10 cellular contexts compared by ENCODE assay signal in the genomic region with DNA sequence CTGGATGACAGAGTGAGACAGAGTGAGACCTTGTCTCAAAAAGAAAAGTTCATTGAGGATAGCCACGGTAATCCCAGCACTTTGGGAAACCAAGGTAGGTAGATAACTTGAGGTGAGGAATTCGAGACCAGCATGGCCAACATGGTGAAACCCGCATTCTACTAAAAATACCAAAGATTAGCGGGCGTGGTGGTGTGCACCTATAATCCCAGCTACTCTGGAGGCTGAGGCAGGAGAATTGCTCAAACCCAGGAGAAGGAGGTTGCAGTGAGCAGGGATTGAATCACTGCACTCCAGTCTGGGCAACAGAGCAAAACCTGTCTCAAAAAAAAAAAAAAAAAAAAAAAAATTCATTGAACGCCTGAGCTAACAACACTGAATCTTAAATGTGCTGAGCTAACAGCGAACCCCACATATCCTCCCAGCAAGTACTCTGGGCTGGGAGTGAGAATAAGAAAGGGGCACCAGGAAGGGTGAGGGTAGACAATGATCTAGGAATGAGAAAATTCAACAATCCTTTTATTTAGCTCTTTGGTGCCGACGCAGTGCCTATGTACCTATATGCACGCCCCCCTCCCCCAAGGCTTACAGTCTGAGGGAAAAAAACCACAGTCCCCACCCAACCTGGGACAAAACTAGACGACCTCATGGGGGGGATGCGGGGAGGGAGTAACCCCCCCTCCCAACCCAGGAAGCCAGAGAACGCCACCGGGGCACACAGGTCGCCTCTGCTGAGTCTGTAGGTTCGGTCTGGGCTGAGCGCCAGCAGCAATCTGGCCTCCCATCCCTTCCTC. TPM values are rescaled to one million over a fixed set of nuclear protein-coding genes. Genes with fewer than 3 reads are reported as not detected.
DNase-seq lines count a peak whose midpoint lies in the region; ATAC-seq and TF ChIP-seq lines count a peak whose summit lies in the region.
"Had no signal": no experiment of that assay in that cellular context is flagged by ENCODE, and none has a peak within 500 bp of the region (broad histone marks: within the 10 kb centered on the region; RNA-seq: fewer than 3 reads in every experiment).

No MANE protein-coding gene starts in this region.

- H3K4me1 ChIP-seq in CD4-positive, CD25-positive, alpha-beta regulatory T cell (ENCODE audit: control insufficient read depth, insufficient read depth, low read length, poor library complexity, severe bottlenecking): peaks cover 19% of the 10 kb centered on the region
- H3K4me1 ChIP-seq in KMS-11 (ENCODE audit: low read depth, poor library complexity, severe bottlenecking): peaks cover 5% of the 10 kb centered on the region
- no peaks in the 10 kb centered on the region for H3K4me1 ChIP-seq in colonic mucosa
- H3K4me1 ChIP-seq in neutrophil (ENCODE audit: control insufficient read depth in 1 of 2, insufficient read depth in 1 of 2, low read depth in 1 of 2, low read length in 1 of 2): peaks cover 8 to 12% of the 10 kb centered on the region in 2 experiments

- H3K9ac ChIP-seq in KMS-11 (peak overlapping the region; percentile 65), colonic mucosa (ENCODE audit: low read depth in 2 of 2, low read length in 2 of 2) (no peak overlapping the region)

- H3K9me3 ChIP-seq in CD4-positive, CD25-positive, alpha-beta regulatory T cell (ENCODE audit: control insufficient read depth in 2 of 2, low read length in 2 of 2): no peaks in the 10 kb centered on the region
- H3K9me3 ChIP-seq in colonic mucosa (no peaks in the 10 kb centered on the region), neutrophil (no peaks in the 10 kb centered on the region)

- peak overlapping the region; percentile 80 to 94 (median 89) for H3K27ac Mint-ChIP-seq in CD4-positive, CD25-positive, alpha-beta regulatory T cell

- intact Hi-C loops in colonic mucosa (cut with DNase I): loop anchor here (1.0 kb wide), 1 partner anchor 142 kb away; no protein-coding TSS in a partner anchor
- intact Hi-C loops in Right ventricle myocardium inferior (cut with DNase I): loop anchor here (1.0 kb wide), 1 partner anchor 140 kb away; no protein-coding TSS in a partner anchor

- peaks cover 0 to 26% (median 7%) of the 10 kb centered on the region in 4 donors for H3K4me1 Mint-ChIP-seq in CD4-positive, CD25-positive, alpha-beta regulatory T cell

- H3K36me3 ChIP-seq in CD4-positive, CD25-positive, alpha-beta regulatory T cell (ENCODE audit: control insufficient read depth, insufficient read depth, low read length): no peaks in the 10 kb centered on the region
- H3K36me3 ChIP-seq in KMS-11 (ENCODE audit: insufficient read depth): no peaks in the 10 kb centered on the region
- H3K36me3 ChIP-seq in colonic mucosa: no peaks in the 10 kb centered on the region
- H3K36me3 ChIP-seq in neutrophil: no peaks in the 10 kb centered on the region

- peaks cover 5% of the 10 kb centered on the region for H3K27me3 ChIP-seq in CD4-positive, CD25-positive, alpha-beta regulatory T cell (ENCODE audit: control insufficient read depth, insufficient read depth, low read length)
- H3K27me3 ChIP-seq in KMS-11 (ENCODE audit: insufficient read depth, low read depth) (no peaks in the 10 kb centered on the region), colonic mucosa (peaks cover 5% of the 10 kb centered on the region), neutrophil (peaks cover 72% of the 10 kb centered on the region)

- ATAC-seq in CD4-positive, CD25-positive, alpha-beta regulatory T cell (ENCODE audit: low read depth in 2 of 2): no peak
- ATAC-seq in omental fat pad (ENCODE audit: low FRiP score): no peak
- ATAC-seq in Right ventricle myocardium inferior: no peak

- H3K4me3 Mint-ChIP-seq in CD4-positive, CD25-positive, alpha-beta regulatory T cell: peak overlapping the region; percentile 89 to 95 (median 94)

- H3K27ac ChIP-seq in CD4-positive, CD25-positive, alpha-beta regulatory T cell (ENCODE audit: insufficient read depth, low read length, poor library complexity, severe bottlenecking): no peak overlapping the region
- H3K27ac ChIP-seq in KMS-11: 0 out of 2 replicates have a peak overlapping the region, but pooled peaks have one; percentile 19
- H3K27ac ChIP-seq in colonic mucosa: no peak overlapping the region
- H3K27ac ChIP-seq in neutrophil: no peak overlapping the region

- no peaks in the 10 kb centered on the region for H3K79me2 ChIP-seq in KMS-11 (ENCODE audit: insufficient read depth, low read depth)

- no peaks in the 10 kb centered on the region for H3K36me3 Mint-ChIP-seq in CD4-positive, CD25-positive, alpha-beta regulatory T cell

- no peaks in the 10 kb centered on the region for H4K20me1 ChIP-seq in KMS-11 (ENCODE audit: insufficient read depth)

- peak overlapping the region; percentile 85 for H2AFZ ChIP-seq in KMS-11 (ENCODE audit: low read depth)

- H3K9me3 Mint-ChIP-seq in CD4-positive, CD25-positive, alpha-beta regulatory T cell: peaks cover 0 to 2% (median 0%) of the 10 kb centered on the region in 7 donors

- peak overlapping the region; percentile 74 for H3K4me2 ChIP-seq in KMS-11

- H3K27me3 Mint-ChIP-seq in CD4-positive, CD25-positive, alpha-beta regulatory T cell: peaks cover 40% of the 10 kb centered on the region

- TF ChIP-seq CTCF in KMS-11 (conservative IDR thresholded peaks at IDR 0.05; ENCODE audit: low read depth, low read length) (no peak), colonic mucosa (IDR thresholded peaks at IDR 0.05) (no peak), neutrophil (IDR thresholded peaks at IDR 0.05) (no peak), omental fat pad (IDR thresholded peaks at IDR 0.05) (no peak)

- DNase-seq in CD4-positive, CD25-positive, alpha-beta regulatory T cell: no peak
- DNase-seq in colonic mucosa: no peak
- DNase-seq in DMS114 treated with DMSO at 0.1 percent for 48 hours (lab: John Stamatoyannopoulos, UW; ENCODE audit: unreplicated experiment): no peak
- DNase-seq in omental fat pad (ENCODE audit: low spot score): no peak
- no peak for DNase-seq in NCI-H226
- no peak for DNase-seq in Right ventricle myocardium inferior (ENCODE audit: missing footprints)

- H3K4me3 ChIP-seq in CD4-positive, CD25-positive, alpha-beta regulatory T cell (ENCODE audit: low read depth, low read length): peak overlapping the region; percentile 51
- H3K4me3 ChIP-seq in KMS-11 (IDR thresholded peaks at IDR 0.05; ENCODE audit: insufficient read depth, low read depth, low read length) (no peak overlapping the region), colonic mucosa (peak overlapping the region; percentile 51), neutrophil (ENCODE audit: low read depth in 1 of 2, low read length in 1 of 2) (peak overlapping the region; percentile 35 to 58)

RNA-seq across cellular contexts. Expression of a gene that starts 1.4 kb away (rescaled TPM):
- total RNA-seq in CD4-positive, CD25-positive, alpha-beta regulatory T cell: not detected
- polyA plus RNA-seq in CD4-positive, CD25-positive, alpha-beta regulatory T cell: not detected
- total RNA-seq in colonic mucosa (not detected), omental fat pad (not detected), Right ventricle myocardium inferior (not detected)
- total RNA-seq: pulmonary artery endothelial cell, Right ventricle myocardium superior had no signal

RNA-seq across cellular contexts. Expression of a gene that starts 13.3 kb away (rescaled TPM):
- total RNA-seq in CD4-positive, CD25-positive, alpha-beta regulatory T cell: 0.27 TPM
- under 1 TPM in 1 of 4 donors, not detected in 3; 0.08 TPM for polyA plus RNA-seq in CD4-positive, CD25-positive, alpha-beta regulatory T cell
- not detected for total RNA-seq in colonic mucosa
- total RNA-seq in omental fat pad: not detected
- not detected for total RNA-seq in Right ventricle myocardium inferior
- total RNA-seq: pulmonary artery endothelial cell, Right ventricle myocardium superior had no signal

RNA-seq across cellular contexts. Expression of a gene that starts 40.6 kb away (rescaled TPM):
- 12.1 TPM for total RNA-seq in CD4-positive, CD25-positive, alpha-beta regulatory T cell
- polyA plus RNA-seq in CD4-positive, CD25-positive, alpha-beta regulatory T cell: 10 to 100 TPM; 30.3 to 40.6 (median 36.3) TPM
- total RNA-seq in colonic mucosa (10 to 100 TPM; 35.4 to 38.2 TPM), omental fat pad (10 to 100 TPM; 26.2 to 53.8 (median 45.7) TPM), Right ventricle myocardium inferior (26.6 TPM)
